ENCODE assay signal across 21 cellular contexts in genomic region chr15:88513195-88513594, GRCh38. TPM values are rescaled to one million over a fixed set of nuclear protein-coding genes. Genes with fewer than 3 reads are reported as not detected.
DNase-seq lines count a peak whose midpoint lies in the region; ATAC-seq, FAIRE-seq and TF ChIP-seq lines count a peak whose summit lies in the region.
"Had no signal": no experiment of that assay in that cellular context is flagged by ENCODE, and none has a peak within 500 bp of the region (broad histone marks: within the 10 kb centered on the region; RNA-seq: fewer than 3 reads in every experiment).

No MANE protein-coding gene starts in this region.

- POLR2A ChIA-PET in HEK293 (lab: Yijun Ruan, JAX) = no interaction called here

- H3K18ac ChIP-seq in mesenchymal stem cell (ENCODE audit: low read depth in 1 of 2, low read length in 2 of 2) = no peak overlapping the region

- H3K36me3 ChIP-seq in HEK293 (ENCODE audit: control insufficient read depth in 2 of 2, insufficient read depth in 1 of 2, low read length in 2 of 2) = peaks cover 9 to 52% of the 10 kb centered on the region in 2 experiments
- H3K36me3 ChIP-seq in astrocyte (ENCODE audit: insufficient read depth, low read length) = no peaks in the 10 kb centered on the region
- H3K36me3 ChIP-seq in mesenchymal stem cell (ENCODE audit: control insufficient read depth in 1 of 2, insufficient read depth in 2 of 2, low read depth in 1 of 2, low read length in 2 of 2) = peaks cover 12 to 53% of the 10 kb centered on the region in 2 experiments

- no peak overlapping the region for H3K14ac ChIP-seq in mesenchymal stem cell (ENCODE audit: low read length in 2 of 2)

- H3K27ac ChIP-seq in HEK293 (ENCODE audit: extremely low read depth, low read depth, low read length) (no peak overlapping the region), astrocyte (ENCODE audit: low read depth, low read length) (no peak overlapping the region), mesenchymal stem cell (ENCODE audit: low read length, poor library complexity, severe bottlenecking) (no peak overlapping the region)
- H3K27ac ChIP-seq: vagina had no signal

- no peak overlapping the region for H3K27ac Mint-ChIP-seq in astrocyte (ENCODE audit: unreplicated experiment)
- H3K27ac Mint-ChIP-seq in activated naive CD4-positive, alpha-beta T cell treated with anti-CD3 and anti-CD28 coated beads, Interleukin-2, amount 50 U/mL, for 72 hours = no peak overlapping the region
- H3K27ac Mint-ChIP-seq in activated T-cell treated with anti-CD3 and anti-CD28 coated beads, Interleukin-2, amount 50 U/mL, for 24 hours = no peak overlapping the region
- H3K27ac Mint-ChIP-seq: B cell; dendritic cell treated with granulocyte-macrophage colony-stimulating factor and Interleukin-4, amounts not matched to agents 40 ng/mL and 50 ng/mL, for 4 days had no signal

- no peak for ATAC-seq in activated naive CD4-positive, alpha-beta T cell treated with anti-CD3 and anti-CD28 coated beads, Interleukin-2, amount 50 U/mL, for 72 hours
- ATAC-seq: esophagus mucosa, right cardiac atrium, Right ventricle myocardium inferior had no signal

- H2BK5ac ChIP-seq in mesenchymal stem cell (ENCODE audit: low read depth, low read length, poor library complexity, severe bottlenecking) = no peak overlapping the region

- no peaks in the 10 kb centered on the region for H3K9me3 Mint-ChIP-seq in astrocyte (ENCODE audit: unreplicated experiment)
- no peaks in the 10 kb centered on the region for H3K9me3 Mint-ChIP-seq in activated naive CD4-positive, alpha-beta T cell treated with anti-CD3 and anti-CD28 coated beads, Interleukin-2, amount 50 U/mL, for 72 hours
- no peaks in the 10 kb centered on the region for H3K9me3 Mint-ChIP-seq in activated T-cell treated with anti-CD3 and anti-CD28 coated beads, Interleukin-2, amount 50 U/mL, for 24 hours
- H3K9me3 Mint-ChIP-seq: brain; dendritic cell treated with granulocyte-macrophage colony-stimulating factor and Interleukin-4, amounts not matched to agents 40 ng/mL and 50 ng/mL, for 4 days had no signal

- H2BK15ac ChIP-seq in mesenchymal stem cell (ENCODE audit: low read depth, poor library complexity, severe bottlenecking) = no peak overlapping the region

- TF ChIP-seq CTCF in AG09309 (IDR thresholded peaks at IDR 0.05; ENCODE audit: control insufficient read depth, insufficient read depth, low read depth, low read length, missing control alignments) (no peak), HEK293 (tag by site-specific recombination; IDR thresholded peaks at IDR 0.05) (no peak), astrocyte (IDR thresholded peaks at IDR 0.05; ENCODE audit: insufficient read depth, low read depth, low read length) (no peak)

- no peak overlapping the region for H2BK12ac ChIP-seq in mesenchymal stem cell (ENCODE audit: low read length in 2 of 2)

- no peak overlapping the region for H3K4me3 Mint-ChIP-seq in astrocyte (ENCODE audit: unreplicated experiment)
- no peak overlapping the region for H3K4me3 Mint-ChIP-seq in activated T-cell treated with anti-CD3 and anti-CD28 coated beads, Interleukin-2, amount 50 U/mL, for 24 hours
- H3K4me3 Mint-ChIP-seq: B cell; brain; dendritic cell treated with granulocyte-macrophage colony-stimulating factor and Interleukin-4, amounts not matched to agents 40 ng/mL and 50 ng/mL, for 4 days had no signal

- H3K9ac ChIP-seq in astrocyte (ENCODE audit: low read length) (no peak overlapping the region), mesenchymal stem cell (ENCODE audit: low read length) (no peak overlapping the region)

- H3K27me3 Mint-ChIP-seq in astrocyte (ENCODE audit: low read depth, unreplicated experiment) = no peaks in the 10 kb centered on the region
- H3K27me3 Mint-ChIP-seq in activated T-cell treated with anti-CD3 and anti-CD28 coated beads, Interleukin-2, amount 50 U/mL, for 24 hours = no peaks in the 10 kb centered on the region
- H3K27me3 Mint-ChIP-seq: B cell; brain; dendritic cell treated with granulocyte-macrophage colony-stimulating factor and Interleukin-4, amounts not matched to agents 40 ng/mL and 50 ng/mL, for 4 days had no signal

- H3K4ac ChIP-seq in mesenchymal stem cell (ENCODE audit: low read depth in 1 of 2, low read length in 2 of 2) = no peak overlapping the region

- no peak overlapping the region for H3K4me2 ChIP-seq in astrocyte (ENCODE audit: low read length)
- H3K4me2 ChIP-seq in mesenchymal stem cell (ENCODE audit: low read length, poor library complexity, severe bottlenecking) = no peak overlapping the region

- H2AFZ ChIP-seq in astrocyte (ENCODE audit: low read depth, low read length) (no peak overlapping the region), mesenchymal stem cell (ENCODE audit: low read depth, low read length) (no peak overlapping the region)

- no peak overlapping the region for H4K8ac ChIP-seq in mesenchymal stem cell (ENCODE audit: low read length)

- no peak overlapping the region for H2AK5ac ChIP-seq in mesenchymal stem cell (ENCODE audit: low read length, severe bottlenecking)

- H3K23ac ChIP-seq in mesenchymal stem cell (ENCODE audit: low read length in 2 of 2) = no peak overlapping the region

- no peaks in the 10 kb centered on the region for H3K79me2 ChIP-seq in astrocyte (ENCODE audit: insufficient read depth, low read length)

- CTCF ChIA-PET in HEK293 (lab: Yijun Ruan, JAX) = interaction anchor here (0.6 to 1.0 kb wide), 2 partner anchors 36 to 1943 kb away, joined by 3 read pairs; no protein-coding TSS in a partner anchor

- WGBS in mesenchymal stem cell = no CpG with 5 or more reads among the region's 5 CpGs

- no peaks in the 10 kb centered on the region for H4K20me1 ChIP-seq in astrocyte (ENCODE audit: insufficient read depth, low read length)

- H3K9me3 ChIP-seq in HEK293 (ENCODE audit: control insufficient read depth, insufficient read depth, low read depth, low read length) (no peaks in the 10 kb centered on the region), astrocyte (ENCODE audit: insufficient read depth, low read depth, low read length) (no peaks in the 10 kb centered on the region), mesenchymal stem cell (ENCODE audit: control insufficient read depth, low read length) (no peaks in the 10 kb centered on the region)
- H3K9me3 ChIP-seq: vagina had no signal

- H3K4me1 ChIP-seq in HEK293 (ENCODE audit: control insufficient read depth, insufficient read depth, low read length) = no peaks in the 10 kb centered on the region
- no peaks in the 10 kb centered on the region for H3K4me1 ChIP-seq in astrocyte (ENCODE audit: insufficient read depth, low read length)
- H3K4me1 ChIP-seq in mesenchymal stem cell (ENCODE audit: control insufficient read depth, insufficient read depth, low read depth, low read length) = no peaks in the 10 kb centered on the region
- H3K4me1 ChIP-seq: vagina had no signal

- H3K4me3 ChIP-seq in AG09309 (ENCODE audit: control insufficient read depth, low read depth, low read length) = no peak overlapping the region
- H3K4me3 ChIP-seq in HEK293 (ENCODE audit: low read depth, low read length) = no peak overlapping the region
- no peak overlapping the region for H3K4me3 ChIP-seq in astrocyte (ENCODE audit: insufficient read depth, low read depth, low read length)
- no peak overlapping the region for H3K4me3 ChIP-seq in mesenchymal stem cell (ENCODE audit: insufficient read depth in 1 of 2, low read depth in 1 of 2, low read length in 2 of 2)
- H3K4me3 ChIP-seq: vagina had no signal

- no peaks in the 10 kb centered on the region for H3K79me1 ChIP-seq in mesenchymal stem cell (replicated peaks; ENCODE audit: low read length, poor library complexity, severe bottlenecking)

- H3K27me3 ChIP-seq in astrocyte (ENCODE audit: insufficient read depth, low read length) = no peaks in the 10 kb centered on the region
- no peaks in the 10 kb centered on the region for H3K27me3 ChIP-seq in mesenchymal stem cell (ENCODE audit: control insufficient read depth in 1 of 2, insufficient read depth in 1 of 2, low read length in 2 of 2)
- H3K27me3 ChIP-seq: vagina had no signal

- H4K91ac ChIP-seq in mesenchymal stem cell (ENCODE audit: low read length) = no peak overlapping the region

- H2BK120ac ChIP-seq in mesenchymal stem cell (ENCODE audit: low read depth, low read length) = no peak overlapping the region

- peaks cover 2% of the 10 kb centered on the region for H3K4me1 Mint-ChIP-seq in astrocyte (ENCODE audit: low read depth, unreplicated experiment)
- peaks cover 5% of the 10 kb centered on the region for H3K4me1 Mint-ChIP-seq in activated T-cell treated with anti-CD3 and anti-CD28 coated beads, Interleukin-2, amount 50 U/mL, for 24 hours (ENCODE audit: low read depth)
- H3K4me1 Mint-ChIP-seq: B cell, brain had no signal

- FAIRE-seq in astrocyte (lab: Jason Lieb, UNC) = no peak
- FAIRE-seq: GM18507 had no signal

- DNase-seq in AG09309 (ENCODE audit: low read depth) = peak; percentile 38
- peak; percentile 75 for DNase-seq in astrocyte (ENCODE audit: low read depth)
- DNase-seq in mesenchymal stem cell = peak; percentile 67
- DNase-seq in activated naive CD4-positive, alpha-beta T cell treated with anti-CD3 and anti-CD28 coated beads, Interleukin-2, amount 50 U/mL, for 72 hours (ENCODE audit: low spot score in 2 of 2) = no peak
- DNase-seq in GM19238 (ENCODE audit: insufficient read length, low spot score) = no peak
- DNase-seq in NCI-H1930 (lab: John Stamatoyannopoulos, UW) = no peak
- no peak for DNase-seq in activated T-cell treated with anti-CD3 and anti-CD28 coated beads, Interleukin-2, amount 50 U/mL, for 24 hours
- DNase-seq: activated CD4-positive, CD25-positive, alpha-beta regulatory T cell; activated gamma-delta T cell treated with Interleukin-2 at 50 U/mL for 16 hours; hippocampal formation; NCI-H1105 treated with DMSO at 0.1 percent for 48 hours; right cardiac atrium; T-helper 2 cell had no signal

- peaks cover 9% of the 10 kb centered on the region for H3K36me3 Mint-ChIP-seq in astrocyte (ENCODE audit: low read depth, unreplicated experiment)
- H3K36me3 Mint-ChIP-seq in activated naive CD4-positive, alpha-beta T cell treated with anti-CD3 and anti-CD28 coated beads, Interleukin-2, amount 50 U/mL, for 72 hours = peaks cover 0 to 12% of the 10 kb centered on the region in 2 donors
- H3K36me3 Mint-ChIP-seq in activated T-cell treated with anti-CD3 and anti-CD28 coated beads, Interleukin-2, amount 50 U/mL, for 24 hours (ENCODE audit: low read depth) = peaks cover 59% of the 10 kb centered on the region

TF ChIP-seq in HEK293, 187 proteins besides CTCF, POLR2A, EP300 and RAD21 (continues in another document):
- no peak for TF ChIP-seq ZNF585B (tag by site-specific recombination; IDR thresholded peaks at IDR 0.05)

RNA-seq across cellular contexts. Expression of gene DET1, which starts 33.3 kb away (rescaled TPM):
- total RNA-seq in astrocyte = 3.7 and 4.8 TPM in 2 replicates
- 4.4 TPM for polyA plus RNA-seq in mesenchymal stem cell (2013, experiment 1 of 2)
- polyA plus RNA-seq in mesenchymal stem cell (2013, experiment 2 of 2) = 4.3 TPM
- 1 to 10 TPM; 1.3 to 4.0 TPM for total RNA-seq in activated naive CD4-positive, alpha-beta T cell treated with anti-CD3 and anti-CD28 coated beads, Interleukin-2, amount 50 U/mL, for 72 hours

RNA-seq across cellular contexts. Expression of gene MRPS11, which starts 45.7 kb away (rescaled TPM):
- 49.5 and 50.7 TPM in 2 replicates for total RNA-seq in astrocyte
- 59.6 TPM for polyA plus RNA-seq in mesenchymal stem cell (2013, experiment 1 of 2)
- polyA plus RNA-seq in mesenchymal stem cell (2013, experiment 2 of 2) = 63.0 TPM
- 10 to 100 TPM; 61.0 to 61.3 TPM for total RNA-seq in activated naive CD4-positive, alpha-beta T cell treated with anti-CD3 and anti-CD28 coated beads, Interleukin-2, amount 50 U/mL, for 72 hours

RNA-seq across cellular contexts. Expression of gene MRPL46, which starts 46.0 kb away (rescaled TPM):
- 24.3 and 24.6 TPM in 2 replicates for total RNA-seq in astrocyte
- 21.1 TPM for polyA plus RNA-seq in mesenchymal stem cell (2013, experiment 1 of 2)
- polyA plus RNA-seq in mesenchymal stem cell (2013, experiment 2 of 2) = 20.9 TPM
- total RNA-seq in activated naive CD4-positive, alpha-beta T cell treated with anti-CD3 and anti-CD28 coated beads, Interleukin-2, amount 50 U/mL, for 72 hours = 10 to 100 TPM; 24.1 to 36.0 TPM

Comparison
In these comparisons a context has a peak if more than half of its experiments do, and no peak if none do; other contexts are left out.
1. DNase-seq: peak in AG09309 (single experiment), astrocyte (single experiment) and mesenchymal stem cell (single experiment); none in activated naive CD4-positive, alpha-beta T cell treated with anti-CD3 and anti-CD28 coated beads, Interleukin-2, amount 50 U/mL, for 72 hours (0 of 2), GM19238 (single experiment), NCI-H1930 (0 of 2) and activated T-cell treated with anti-CD3 and anti-CD28 coated beads, Interleukin-2, amount 50 U/mL, for 24 hours (single experiment).